ENCODE assay signal across 11 cellular contexts in genomic region chrX:22950278-22951266, GRCh38. TPM values are rescaled to one million over a fixed set of nuclear protein-coding genes. Genes with fewer than 3 reads are reported as not detected.
A peak's percentile ranks its signal among the peaks of the same experiment; 100 is the strongest.
DNase-seq lines count a peak whose midpoint lies in the region; ATAC-seq, FAIRE-seq and TF ChIP-seq lines count a peak whose summit lies in the region.
"Had no signal": no experiment of that assay in that cellular context is flagged by ENCODE, and none has a peak within 500 bp of the region (broad histone marks: within the 10 kb centered on the region; RNA-seq: fewer than 3 reads in every experiment).

No MANE protein-coding gene starts in this region.

- no peaks in the 10 kb centered on the region for H3K36me3 ChIP-seq in upper lobe of right lung

- intact Hi-C loops in upper lobe of right lung (cut with DNase I) = no loop called here

- peaks cover 19% of the 10 kb centered on the region for H3K4me1 Mint-ChIP-seq in osteocyte (ENCODE audit: unreplicated experiment)
- H3K4me1 Mint-ChIP-seq: nephron progenitor cell had no signal

- no peaks in the 10 kb centered on the region for H3K9me3 ChIP-seq in upper lobe of right lung

- no peak overlapping the region for H3K27ac ChIP-seq in upper lobe of right lung

- H3K4me3 ChIP-seq in upper lobe of right lung = no peak overlapping the region

- FAIRE-seq in frontal cortex (lab: Jason Lieb, UNC) = no peak

- no peaks in the 10 kb centered on the region for H3K27me3 Mint-ChIP-seq in osteocyte (ENCODE audit: unreplicated experiment)

- TF ChIP-seq CTCF in osteocyte (IDR thresholded peaks at IDR 0.05) (no peak), upper lobe of right lung (IDR thresholded peaks at IDR 0.05) (no peak)

- H3K9me3 Mint-ChIP-seq in osteocyte (ENCODE audit: unreplicated experiment) = no peaks in the 10 kb centered on the region
- no peaks in the 10 kb centered on the region for H3K9me3 Mint-ChIP-seq in activated naive CD4-positive, alpha-beta T cell treated with anti-CD3 and anti-CD28 coated beads, Interleukin-2, amount 50 U/mL, for 72 hours
- H3K9me3 Mint-ChIP-seq: activated T-cell treated with anti-CD3 and anti-CD28 coated beads, Interleukin-2, amount 50 U/mL, for 24 hours had no signal

- ATAC-seq in upper lobe of right lung = no peak
- ATAC-seq in activated naive CD4-positive, alpha-beta T cell treated with anti-CD3 and anti-CD28 coated beads, Interleukin-2, amount 50 U/mL, for 72 hours = no peak

- H3K36me3 Mint-ChIP-seq in osteocyte (ENCODE audit: unreplicated experiment) = no peaks in the 10 kb centered on the region
- no peaks in the 10 kb centered on the region for H3K36me3 Mint-ChIP-seq in activated naive CD4-positive, alpha-beta T cell treated with anti-CD3 and anti-CD28 coated beads, Interleukin-2, amount 50 U/mL, for 72 hours

- DNase-seq in EL (peak; percentile 87), OCI-M1 (lab: John Stamatoyannopoulos, UW) (peak; percentile 72), dedifferentiated amniotic fluid mesenchymal stem cell (ENCODE audit: extremely low spot score) (peak; percentile 59), osteocyte (ENCODE audit: extremely low spot score, unreplicated experiment) (no peak), NCI-H1694 treated with DMSO at 0.1 percent for 48 hours (lab: John Stamatoyannopoulos, UW) (no peak), upper lobe of right lung (no peak), frontal cortex (ENCODE audit: low spot score in 2 of 2) (no peak)
- DNase-seq in activated naive CD4-positive, alpha-beta T cell treated with anti-CD3 and anti-CD28 coated beads, Interleukin-2, amount 50 U/mL, for 72 hours (ENCODE audit: low spot score in 2 of 2) = no peak
- DNase-seq: activated T-cell treated with anti-CD3 and anti-CD28 coated beads, Interleukin-2, amount 50 U/mL, for 24 hours; H9; nephron progenitor cell had no signal

- no peaks in the 10 kb centered on the region for H3K4me1 ChIP-seq in upper lobe of right lung

- peak overlapping the region; percentile 38 for H3K27ac Mint-ChIP-seq in osteocyte (ENCODE audit: unreplicated experiment)
- H3K27ac Mint-ChIP-seq in activated naive CD4-positive, alpha-beta T cell treated with anti-CD3 and anti-CD28 coated beads, Interleukin-2, amount 50 U/mL, for 72 hours = no peak overlapping the region
- H3K27ac Mint-ChIP-seq: activated T-cell treated with anti-CD3 and anti-CD28 coated beads, Interleukin-2, amount 50 U/mL, for 24 hours; H9; nephron progenitor cell had no signal

- H3K27me3 ChIP-seq in upper lobe of right lung = no peaks in the 10 kb centered on the region

- H3K4me3 Mint-ChIP-seq in osteocyte (ENCODE audit: unreplicated experiment) = no peak overlapping the region
- H3K4me3 Mint-ChIP-seq: activated T-cell treated with anti-CD3 and anti-CD28 coated beads, Interleukin-2, amount 50 U/mL, for 24 hours; H9; nephron progenitor cell had no signal

RNA-seq across cellular contexts. Expression of gene DDX53, which starts 49.2 kb away (rescaled TPM):
- not detected in 2 replicates for total RNA-seq in osteocyte
- total RNA-seq in upper lobe of right lung = not detected
- not detected for total RNA-seq in activated naive CD4-positive, alpha-beta T cell treated with anti-CD3 and anti-CD28 coated beads, Interleukin-2, amount 50 U/mL, for 72 hours
- total RNA-seq in frontal cortex = not detected
- total RNA-seq: H9 had no signal

Comparison
In these comparisons a context has a peak if more than half of its experiments do, and no peak if none do; other contexts are left out.
1. DNase-seq: peak in EL (single experiment), OCI-M1 (single experiment) and dedifferentiated amniotic fluid mesenchymal stem cell (single experiment); none in osteocyte (single experiment), NCI-H1694 treated with DMSO at 0.1 percent for 48 hours (single experiment), upper lobe of right lung (single experiment), activated naive CD4-positive, alpha-beta T cell treated with anti-CD3 and anti-CD28 coated beads, Interleukin-2, amount 50 U/mL, for 72 hours (0 of 2) and frontal cortex (0 of 2).